In the genomic region with DNA sequence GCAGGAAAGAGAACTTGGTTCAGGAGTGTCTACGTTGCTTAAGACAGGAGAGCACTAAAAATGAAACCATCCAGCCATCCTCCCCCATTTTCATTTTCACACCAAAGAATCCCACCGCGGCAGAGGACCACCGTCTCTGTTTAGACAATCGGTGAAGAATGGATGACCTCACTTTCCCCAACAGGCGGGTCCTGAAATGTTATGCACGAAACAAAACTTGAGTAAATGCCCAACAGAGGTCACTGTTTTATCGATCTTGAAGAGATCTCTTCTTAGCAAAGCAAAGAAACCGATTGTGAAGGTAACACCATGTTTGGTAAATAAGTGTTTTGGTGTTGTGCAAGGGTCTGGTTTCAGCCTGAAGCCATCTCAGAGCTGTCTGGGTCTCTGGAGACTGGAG, we compare ENCODE assay signal across 10 cellular contexts. TPM values are rescaled to one million over a fixed set of nuclear protein-coding genes. Genes with fewer than 3 reads are reported as not detected.
DNase-seq lines count a peak whose midpoint lies in the region; ATAC-seq and TF ChIP-seq lines count a peak whose summit lies in the region.
"Had no signal": no experiment of that assay in that cellular context is flagged by ENCODE, and none has a peak within 500 bp of the region (broad histone marks: within the 10 kb centered on the region; RNA-seq: fewer than 3 reads in every experiment).

No MANE protein-coding gene starts in this region.

- H2BK12ac ChIP-seq in neuronal stem cell (ENCODE audit: low read length): no peak overlapping the region

- no peak overlapping the region for H2BK120ac ChIP-seq in neuronal stem cell (ENCODE audit: low read depth, low read length)

- no peak overlapping the region for H3K4me3 ChIP-seq in neuronal stem cell (ENCODE audit: low read length in 2 of 2)
- no peak overlapping the region for H3K4me3 ChIP-seq in CD8-positive, alpha-beta T cell (ENCODE audit: low read depth, low read length)

- peaks cover 42% of the 10 kb centered on the region for H3K4me1 Mint-ChIP-seq in activated T-helper 1 cell treated with anti-CD3 and anti-CD28 coated beads, Interleukin-12 subunit alpha, Interleukin-12 subunit beta, Interleukin-2, Interleukin-4 antibody, amounts not matched to agents 30 ng/mL and 10 ng/mL and 1 ng/mL, durations not matched to agents 14 hours and 24 hours and 36 hours (ENCODE audit: low read depth)
- H3K4me1 Mint-ChIP-seq in CD8-positive, alpha-beta T cell (ENCODE audit: low read depth): peaks cover 17% of the 10 kb centered on the region

- no peak overlapping the region for H3K23ac ChIP-seq in neuronal stem cell (ENCODE audit: low read depth, low read length, poor library complexity)

- no peak overlapping the region for H3K4ac ChIP-seq in neuronal stem cell (ENCODE audit: low read length)

- WGBS in neuronal stem cell (ENCODE audit: extremely low coverage in 2 of 2, insufficient read length in 2 of 2, insufficient replicate concordance in 1 of 2), 2 donors: no CpG with 5 or more reads among the region's 9 CpGs

- no peak overlapping the region for H3K9ac ChIP-seq in neuronal stem cell (ENCODE audit: low read depth, low read length, poor library complexity)

- peaks cover 29% of the 10 kb centered on the region for H3K27me3 Mint-ChIP-seq in activated T-helper 1 cell treated with anti-CD3 and anti-CD28 coated beads, Interleukin-12 subunit alpha, Interleukin-12 subunit beta, Interleukin-2, Interleukin-4 antibody, amounts not matched to agents 30 ng/mL and 10 ng/mL and 1 ng/mL, durations not matched to agents 14 hours and 24 hours and 36 hours (ENCODE audit: insufficient read depth)
- peaks cover 29% of the 10 kb centered on the region for H3K27me3 Mint-ChIP-seq in CD8-positive, alpha-beta T cell (ENCODE audit: low read depth)

- ATAC-seq in CD8-positive, alpha-beta T cell: no peak

- no peak for DNase-seq in activated T-helper 1 cell treated with anti-CD3 and anti-CD28 coated beads, Interleukin-12 subunit alpha, Interleukin-12 subunit beta, Interleukin-2, Interleukin-4 antibody, amounts not matched to agents 30 ng/mL and 10 ng/mL and 1 ng/mL, durations not matched to agents 14 hours and 24 hours and 36 hours (ENCODE audit: low spot score)
- DNase-seq in neuronal stem cell (ENCODE audit: low spot score) (no peak), hepatic stellate cell (ENCODE audit: low spot score) (no peak), mucosa of gallbladder (ENCODE audit: low spot score) (no peak), CD1c-positive myeloid dendritic cell (ENCODE audit: extremely low spot score) (no peak)
- DNase-seq in CD8-positive, alpha-beta T cell: no peak
- DNase-seq: NCI-H524 treated with DMSO at 0.1 percent for 48 hours had no signal

- TF ChIP-seq CTCF in GM12872 (IDR thresholded peaks at IDR 0.05; ENCODE audit: insufficient read depth, low read depth, low read length) (0 out of 3 replicates have a peak, but pooled peaks have one; percentile 24), LNCAP (IDR thresholded peaks at IDR 0.05) (peak; percentile 31; the same call in 1 of the 2 replicates)
- TF ChIP-seq CTCF in CD8-positive, alpha-beta T cell (IDR thresholded peaks at IDR 0.05): no peak

- H3K9me3 ChIP-seq in neuronal stem cell (replicated peaks in 1 of 2; ENCODE audit: control insufficient read depth in 2 of 2, insufficient read depth in 1 of 2, low read depth in 1 of 2, low read length in 2 of 2): no peaks in the 10 kb centered on the region
- H3K9me3 ChIP-seq in CD8-positive, alpha-beta T cell (ENCODE audit: low read length): no peaks in the 10 kb centered on the region

- no peaks in the 10 kb centered on the region for H3K9me3 Mint-ChIP-seq in activated T-helper 1 cell treated with anti-CD3 and anti-CD28 coated beads, Interleukin-12 subunit alpha, Interleukin-12 subunit beta, Interleukin-2, Interleukin-4 antibody, amounts not matched to agents 30 ng/mL and 10 ng/mL and 1 ng/mL, durations not matched to agents 14 hours and 24 hours and 36 hours
- H3K9me3 Mint-ChIP-seq in CD8-positive, alpha-beta T cell: no peaks in the 10 kb centered on the region
- H3K9me3 Mint-ChIP-seq: activated naive CD4-positive, alpha-beta T cell treated with anti-CD3 and anti-CD28 coated beads, Interleukin-2, amount 50 U/mL, for 24 hours had no signal

- H3K4me1 ChIP-seq in neuronal stem cell (ENCODE audit: control insufficient read depth in 2 of 2, insufficient read depth in 1 of 2, low read depth in 1 of 2, low read length in 2 of 2): peaks cover 0 to 4% of the 10 kb centered on the region in 2 donors
- peaks cover 9% of the 10 kb centered on the region for H3K4me1 ChIP-seq in CD8-positive, alpha-beta T cell (ENCODE audit: insufficient read depth, low read length)

- H4K8ac ChIP-seq in neuronal stem cell (ENCODE audit: low read depth, low read length): no peak overlapping the region

- H2AK5ac ChIP-seq in neuronal stem cell (ENCODE audit: low read depth, low read length): peak overlapping the region; percentile 61

- POLR2A ChIA-PET in CD8-positive, alpha-beta T cell (lab: Charles Lee): no interaction called here

- no peaks in the 10 kb centered on the region for H3K36me3 ChIP-seq in neuronal stem cell (replicated peaks in 1 of 2; ENCODE audit: control insufficient read depth in 2 of 2, insufficient read depth in 2 of 2, low read length in 2 of 2)
- H3K36me3 ChIP-seq in CD8-positive, alpha-beta T cell (ENCODE audit: insufficient read depth, low read length): no peaks in the 10 kb centered on the region

- CTCF ChIA-PET in CD8-positive, alpha-beta T cell (lab: Charles Lee): interaction anchor here (0.9 to 6.6 kb wide), 5 partner anchors 8 to 165 kb away, joined by 3 to 95 read pairs (median 3); no protein-coding TSS in a partner anchor

- H3K36me3 Mint-ChIP-seq in activated T-helper 1 cell treated with anti-CD3 and anti-CD28 coated beads, Interleukin-12 subunit alpha, Interleukin-12 subunit beta, Interleukin-2, Interleukin-4 antibody, amounts not matched to agents 30 ng/mL and 10 ng/mL and 1 ng/mL, durations not matched to agents 14 hours and 24 hours and 36 hours (ENCODE audit: low read depth): no peaks in the 10 kb centered on the region
- no peaks in the 10 kb centered on the region for H3K36me3 Mint-ChIP-seq in CD8-positive, alpha-beta T cell
- H3K36me3 Mint-ChIP-seq: activated naive CD4-positive, alpha-beta T cell treated with anti-CD3 and anti-CD28 coated beads, Interleukin-2, amount 50 U/mL, for 24 hours had no signal

- H2BK15ac ChIP-seq in neuronal stem cell (ENCODE audit: low read length): no peak overlapping the region

- intact Hi-C loops in activated T-helper 1 cell treated with anti-CD3 and anti-CD28 coated beads, Interleukin-12 subunit alpha, Interleukin-12 subunit beta, Interleukin-2, Interleukin-4 antibody, amounts not matched to agents 30 ng/mL and 10 ng/mL and 1 ng/mL, durations not matched to agents 14 hours and 24 hours and 36 hours (cut with micrococcal nuclease): loop anchor here (2.0 to 5.0 kb wide), 2 partner anchors 15 to 48 kb away; no protein-coding TSS in a partner anchor
- intact Hi-C loops in CD8-positive, alpha-beta T cell (cut with DNase I, micrococcal nuclease): no loop called here

- H3K4me3 Mint-ChIP-seq in activated T-helper 1 cell treated with anti-CD3 and anti-CD28 coated beads, Interleukin-12 subunit alpha, Interleukin-12 subunit beta, Interleukin-2, Interleukin-4 antibody, amounts not matched to agents 30 ng/mL and 10 ng/mL and 1 ng/mL, durations not matched to agents 14 hours and 24 hours and 36 hours: no peak overlapping the region
- no peak overlapping the region for H3K4me3 Mint-ChIP-seq in CD8-positive, alpha-beta T cell

- no peak overlapping the region for H3K4me2 ChIP-seq in neuronal stem cell (ENCODE audit: insufficient read depth, low read length, poor library complexity, severe bottlenecking)

- no peak overlapping the region for H4K91ac ChIP-seq in neuronal stem cell (ENCODE audit: low read depth, low read length, poor library complexity)

- no peak overlapping the region for H3K18ac ChIP-seq in neuronal stem cell (ENCODE audit: low read length)

- H2BK5ac ChIP-seq in neuronal stem cell (ENCODE audit: low read length): no peak overlapping the region

- H3K27me3 ChIP-seq in neuronal stem cell (ENCODE audit: control insufficient read depth in 3 of 3, insufficient read depth in 3 of 3, low read depth in 1 of 3, low read length in 3 of 3): no peaks in the 10 kb centered on the region
- peaks cover 14% of the 10 kb centered on the region for H3K27me3 ChIP-seq in CD8-positive, alpha-beta T cell (ENCODE audit: insufficient read depth, low read length)

- H3K14ac ChIP-seq in neuronal stem cell (ENCODE audit: low read length): no peak overlapping the region

- H3K79me1 ChIP-seq in neuronal stem cell (ENCODE audit: low read depth, low read length): no peaks in the 10 kb centered on the region

- peak overlapping the region; percentile 24 for H3K27ac Mint-ChIP-seq in activated T-helper 1 cell treated with anti-CD3 and anti-CD28 coated beads, Interleukin-12 subunit alpha, Interleukin-12 subunit beta, Interleukin-2, Interleukin-4 antibody, amounts not matched to agents 30 ng/mL and 10 ng/mL and 1 ng/mL, durations not matched to agents 14 hours and 24 hours and 36 hours
- no peak overlapping the region for H3K27ac Mint-ChIP-seq in CD8-positive, alpha-beta T cell
- H3K27ac Mint-ChIP-seq: activated naive CD4-positive, alpha-beta T cell treated with anti-CD3 and anti-CD28 coated beads, Interleukin-2, amount 50 U/mL, for 24 hours had no signal

- H2AFZ ChIP-seq in neuronal stem cell (ENCODE audit: low read length): no peak overlapping the region

- H3K27ac ChIP-seq in neuronal stem cell (replicated peaks; ENCODE audit: low read length): no peak overlapping the region
- no peak overlapping the region for H3K27ac ChIP-seq in CD8-positive, alpha-beta T cell (ENCODE audit: low read depth, low read length)

RNA-seq across cellular contexts. Expression of gene IL6, which starts 1.4 kb away (rescaled TPM):
- 0.32 and 0.54 TPM in 2 replicates for total RNA-seq in activated T-helper 1 cell treated with anti-CD3 and anti-CD28 coated beads, Interleukin-12 subunit alpha, Interleukin-12 subunit beta, Interleukin-2, Interleukin-4 antibody, amounts not matched to agents 30 ng/mL and 10 ng/mL and 1 ng/mL, durations not matched to agents 14 hours and 24 hours and 36 hours
- 0.15 TPM for polyA plus RNA-seq in neuronal stem cell (2013, experiment 1 of 2)
- 0.03 TPM for polyA plus RNA-seq in neuronal stem cell (2013, experiment 2 of 2)
- total RNA-seq in CD8-positive, alpha-beta T cell: under 1 TPM in 1 of 2 experiments, not detected in 1; 0.84 TPM
- 0.52 TPM for total RNA-seq in mucosa of gallbladder
